Comparison of ENCODE assay signal across 21 cellular contexts in the genomic region with DNA sequence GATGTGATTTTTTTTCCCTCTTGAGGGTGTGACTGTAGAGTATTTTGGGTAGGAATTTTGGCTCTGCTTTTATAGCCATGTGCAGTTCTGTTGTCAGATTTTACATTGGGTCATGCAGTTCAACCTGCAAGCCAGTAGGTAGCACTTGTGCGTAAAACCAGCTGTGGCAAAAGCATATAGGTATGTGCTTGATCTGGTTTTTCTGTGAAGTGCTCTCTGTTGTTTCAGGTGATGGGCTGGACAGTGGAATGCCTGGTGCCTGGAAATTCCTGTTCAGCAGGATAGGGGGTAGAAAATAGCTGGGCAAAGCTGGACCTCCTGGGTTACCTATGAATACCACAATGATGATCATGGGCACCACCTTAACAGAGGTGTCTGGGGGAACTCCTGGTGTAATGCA.
A peak's percentile ranks its signal among the peaks of the same experiment; 100 is the strongest.
DNase-seq lines count a peak whose midpoint lies in the region; ATAC-seq and TF ChIP-seq lines count a peak whose summit lies in the region.
"Had no signal": no experiment of that assay in that cellular context is flagged by ENCODE, and none has a peak within 500 bp of the region (broad histone marks: within the 10 kb centered on the region; RNA-seq: fewer than 3 reads in every experiment).

No MANE protein-coding gene starts in this region.

- CTCF ChIA-PET in Panc1 (lab: Charles Lee): no interaction called here

- H3K4me3 ChIP-seq in Panc1 (ENCODE audit: low read depth in 2 of 2, low read length in 2 of 2) (no peak overlapping the region), hepatocyte (no peak overlapping the region), upper lobe of right lung (no peak overlapping the region)
- H3K4me3 ChIP-seq: A549, dorsolateral prefrontal cortex, MG63, mucosa of descending colon, SJCRH30 had no signal

- no peak overlapping the region for H3K27ac Mint-ChIP-seq in immature natural killer cell
- H3K27ac Mint-ChIP-seq: activated CD4-positive, alpha-beta memory T cell treated with anti-CD3 and anti-CD28 coated beads for 36 hours; T-helper 17 cell had no signal

- H3K27ac ChIP-seq in Panc1 (ENCODE audit: low read length) (no peak overlapping the region), hepatocyte (no peak overlapping the region), upper lobe of right lung (no peak overlapping the region)
- H3K27ac ChIP-seq: A549, dorsolateral prefrontal cortex, SJCRH30 had no signal

- H3K36me3 ChIP-seq in Panc1 (ENCODE audit: control insufficient read depth, insufficient read depth, low read length): no peaks in the 10 kb centered on the region
- no peaks in the 10 kb centered on the region for H3K36me3 ChIP-seq in hepatocyte (replicated peaks; ENCODE audit: insufficient read depth, low read depth)
- no peaks in the 10 kb centered on the region for H3K36me3 ChIP-seq in upper lobe of right lung
- H3K36me3 ChIP-seq: MG63, SJCRH30 had no signal

- H3K9me3 Mint-ChIP-seq in immature natural killer cell: peaks cover 6 to 44% (median 21%) of the 10 kb centered on the region in 6 donors

- H3K4me1 ChIP-seq in Panc1 (ENCODE audit: control insufficient read depth, insufficient read depth, low read length): no peaks in the 10 kb centered on the region
- H3K4me1 ChIP-seq in hepatocyte (ENCODE audit: insufficient read depth): no peaks in the 10 kb centered on the region
- no peaks in the 10 kb centered on the region for H3K4me1 ChIP-seq in upper lobe of right lung
- H3K4me1 ChIP-seq: A549, SJCRH30 had no signal

- H3K9me3 ChIP-seq in Panc1 (ENCODE audit: control insufficient read depth, insufficient read depth, low read depth, low read length) (no peaks in the 10 kb centered on the region), hepatocyte (ENCODE audit: low read depth) (no peaks in the 10 kb centered on the region), upper lobe of right lung (no peaks in the 10 kb centered on the region)
- H3K9me3 ChIP-seq: A549, MG63, SJCRH30 had no signal

- H3K27me3 ChIP-seq in Panc1 (ENCODE audit: control insufficient read depth, insufficient read depth, low read length) (no peaks in the 10 kb centered on the region), hepatocyte (no peaks in the 10 kb centered on the region), upper lobe of right lung (no peaks in the 10 kb centered on the region)
- H3K27me3 ChIP-seq: dorsolateral prefrontal cortex, MG63, SJCRH30 had no signal

- no TSS peak for BruUV-seq in Panc1 (replicated peaks; lab: Mats Ljungman, UMichigan)

- H3K4me3 Mint-ChIP-seq in immature natural killer cell: no peak overlapping the region
- H3K4me3 Mint-ChIP-seq: activated CD4-positive, alpha-beta memory T cell treated with anti-CD3 and anti-CD28 coated beads for 36 hours; T-helper 17 cell had no signal

- no peak overlapping the region for H3K4me2 ChIP-seq in hepatocyte
- H3K4me2 ChIP-seq: A549 had no signal

- no peaks in the 10 kb centered on the region for H4K20me1 ChIP-seq in hepatocyte (ENCODE audit: insufficient read depth, poor library complexity, severe bottlenecking)

- no peaks in the 10 kb centered on the region for H3K4me1 Mint-ChIP-seq in immature natural killer cell
- H3K4me1 Mint-ChIP-seq: T-helper 17 cell had no signal

- H3K27me3 Mint-ChIP-seq in immature natural killer cell (ENCODE audit: low read depth in 3 of 3): peaks cover 0 to 2% (median 0%) of the 10 kb centered on the region in 3 donors
- H3K27me3 Mint-ChIP-seq: activated CD4-positive, alpha-beta memory T cell treated with anti-CD3 and anti-CD28 coated beads for 36 hours; T-helper 17 cell had no signal

- H3K36me3 Mint-ChIP-seq in immature natural killer cell: no peaks in the 10 kb centered on the region
- H3K36me3 Mint-ChIP-seq: activated CD4-positive, alpha-beta memory T cell treated with anti-CD3 and anti-CD28 coated beads for 36 hours had no signal

- WGBS in hepatocyte (ENCODE audit: low lambda C conversion rate, missing lambda C conversion rate): 74% methylated on average over 1 of the region's 1 CpG

- ATAC-seq in Panc1 (no peak), upper lobe of right lung (peak; percentile 66), GM19035 (IDR thresholded peaks at IDR 0.05; ENCODE audit: unreplicated experiment) (no peak)
- ATAC-seq: A549, left ventricle myocardium superior, mucosa of descending colon, T-helper 17 cell had no signal

- intact Hi-C loops in Panc1 (cut with micrococcal nuclease; ENCODE audit: unreplicated experiment): no loop called here
- intact Hi-C loops in upper lobe of right lung (cut with DNase I): no loop called here

- no peak overlapping the region for H2AFZ ChIP-seq in hepatocyte

- no peaks in the 10 kb centered on the region for H3K79me2 ChIP-seq in hepatocyte

- H3K9me2 ChIP-seq in hepatocyte (replicated peaks; ENCODE audit: insufficient read depth): no peaks in the 10 kb centered on the region

- 0 out of 2 replicates have a peak, but pooled peaks have one; percentile 4 for TF ChIP-seq CTCF in Panc1 (IDR thresholded peaks at IDR 0.05)
- peak; percentile 19 for TF ChIP-seq CTCF in hepatocyte (IDR thresholded peaks at IDR 0.05; ENCODE audit: poor library complexity)
- TF ChIP-seq CTCF in upper lobe of right lung (IDR thresholded peaks at IDR 0.05): no peak

- DNase-seq in SIG-M5 treated with dmso at 0.1 percent for 504 hours (lab: John Stamatoyannopoulos, UW; ENCODE audit: unreplicated experiment) (peak; percentile 38), SIG-M5 (lab: John Stamatoyannopoulos, UW) (no peak), Panc1 (ENCODE audit: low read depth, low spot score) (no peak), hepatocyte (ENCODE audit: low spot score) (peak; percentile 8), upper lobe of right lung (no peak), immature natural killer cell (no peak), NCI-H82 treated with DMSO at 0.1 percent for 48 hours (lab: John Stamatoyannopoulos, UW; ENCODE audit: unreplicated experiment) (no peak)
- DNase-seq: activated CD4-positive, alpha-beta memory T cell treated with anti-CD3 and anti-CD28 coated beads for 36 hours; activated gamma-delta T cell treated with Interleukin-2 at 50 U/mL for 16 hours; activated T-cell treated with anti-CD3 and anti-CD28 coated beads for 4 hours; C1 segment of cervical spinal cord; DMS 273 treated with DMSO at 0.1 percent for 48 hours; dorsolateral prefrontal cortex; left ventricle myocardium superior; MG63; mucosa of descending colon; NCI-H1436 treated with DMSO at 0.1 percent for 48 hours; SJCRH30; T-helper 17 cell had no signal

- in situ Hi-C loops in Panc1 (cut with HindIII; ENCODE audit: low pct_unique_long_range_greater_than_20kb, low sequenced_read_pairs): no loop called here

- POLR2A ChIA-PET in Panc1 (lab: Charles Lee): no interaction called here

Comparison
In these comparisons a context has a peak if more than half of its experiments do, and no peak if none do; other contexts are left out.
1. DNase-seq: peak in SIG-M5 treated with dmso at 0.1 percent for 504 hours (single experiment) and hepatocyte (single experiment); none in SIG-M5 (single experiment), Panc1 (single experiment), upper lobe of right lung (single experiment), immature natural killer cell (0 of 3) and NCI-H82 treated with DMSO at 0.1 percent for 48 hours (single experiment).